8 cellular contexts compared by ENCODE assay signal in the genomic region with DNA sequence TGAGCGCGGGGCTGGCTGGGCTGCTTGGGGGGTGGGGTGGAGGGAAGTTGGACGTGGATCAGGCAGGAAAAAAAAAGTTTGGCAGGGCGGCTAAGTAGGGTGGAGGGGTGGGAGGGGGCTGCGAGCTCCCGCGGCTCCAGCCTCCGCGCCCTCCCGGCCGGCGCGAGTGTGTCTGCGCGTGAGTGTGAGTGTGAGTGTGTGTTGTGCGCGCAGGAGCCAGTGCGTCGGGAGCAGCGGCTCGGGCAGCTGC.
DNase-seq lines count a peak whose midpoint lies in the region; ATAC-seq lines count a peak whose summit lies in the region.

No MANE protein-coding gene starts in this region.

- H3K9me3 ChIP-seq in HUES6 (ENCODE audit: control insufficient read depth, insufficient read depth, low read depth, low read length) (no peaks in the 10 kb centered on the region), adipocyte (ENCODE audit: control insufficient read depth, low read length) (no peaks in the 10 kb centered on the region), iPS-18c (ENCODE audit: control insufficient read depth, insufficient read depth, low read length) (peaks cover 2% of the 10 kb centered on the region)

- H3K9ac ChIP-seq in HUES6 (ENCODE audit: low read length), result peak overlapping the region; percentile 86
- peak overlapping the region; percentile 93 for H3K9ac ChIP-seq in adipocyte (ENCODE audit: low read length)

- H3K27me3 ChIP-seq in HUES6 (ENCODE audit: control insufficient read depth, insufficient read depth, low read length) (peaks cover 54% of the 10 kb centered on the region), adipocyte (replicated peaks; ENCODE audit: control insufficient read depth, insufficient read depth, low read length) (no peaks in the 10 kb centered on the region)

- ATAC-seq in GM18498 (IDR thresholded peaks at IDR 0.05; ENCODE audit: unreplicated experiment), result no peak

- peaks cover 24% of the 10 kb centered on the region for H3K4me1 ChIP-seq in HUES6 (ENCODE audit: control insufficient read depth, insufficient read depth, low read length)
- peaks cover 34% of the 10 kb centered on the region for H3K4me1 ChIP-seq in adipocyte (ENCODE audit: control insufficient read depth, insufficient read depth, low read length)

- DNase-seq in adipocyte (ENCODE audit: low read depth) (no peak), stromal cell of bone marrow (ENCODE audit: low read depth) (peak; percentile 11), DMS153 (lab: John Stamatoyannopoulos, UW) (no peak), KG1 (lab: John Stamatoyannopoulos, UW) (no peak), NCI-H2029 (lab: John Stamatoyannopoulos, UW) (no peak)

- H3K4me3 ChIP-seq in HUES6 (ENCODE audit: low read depth, low read length), result peak overlapping the region; percentile 85
- H3K4me3 ChIP-seq in adipocyte (ENCODE audit: low read length), result peak overlapping the region; percentile 98
- H3K4me3 ChIP-seq in iPS-18c (ENCODE audit: insufficient read depth, low read depth, low read length), result peak overlapping the region; percentile 94

- peak overlapping the region; percentile 67; the same call in 1 of the 2 replicates for H3K27ac ChIP-seq in HUES6 (ENCODE audit: low read depth, low read length)

- H3K36me3 ChIP-seq in HUES6 (ENCODE audit: control insufficient read depth, insufficient read depth, low read length) (no peaks in the 10 kb centered on the region), adipocyte (ENCODE audit: control insufficient read depth, insufficient read depth, low read length, severe bottlenecking) (no peaks in the 10 kb centered on the region)
